Comparison of ENCODE assay signal across 16 cellular contexts in the genomic region with DNA sequence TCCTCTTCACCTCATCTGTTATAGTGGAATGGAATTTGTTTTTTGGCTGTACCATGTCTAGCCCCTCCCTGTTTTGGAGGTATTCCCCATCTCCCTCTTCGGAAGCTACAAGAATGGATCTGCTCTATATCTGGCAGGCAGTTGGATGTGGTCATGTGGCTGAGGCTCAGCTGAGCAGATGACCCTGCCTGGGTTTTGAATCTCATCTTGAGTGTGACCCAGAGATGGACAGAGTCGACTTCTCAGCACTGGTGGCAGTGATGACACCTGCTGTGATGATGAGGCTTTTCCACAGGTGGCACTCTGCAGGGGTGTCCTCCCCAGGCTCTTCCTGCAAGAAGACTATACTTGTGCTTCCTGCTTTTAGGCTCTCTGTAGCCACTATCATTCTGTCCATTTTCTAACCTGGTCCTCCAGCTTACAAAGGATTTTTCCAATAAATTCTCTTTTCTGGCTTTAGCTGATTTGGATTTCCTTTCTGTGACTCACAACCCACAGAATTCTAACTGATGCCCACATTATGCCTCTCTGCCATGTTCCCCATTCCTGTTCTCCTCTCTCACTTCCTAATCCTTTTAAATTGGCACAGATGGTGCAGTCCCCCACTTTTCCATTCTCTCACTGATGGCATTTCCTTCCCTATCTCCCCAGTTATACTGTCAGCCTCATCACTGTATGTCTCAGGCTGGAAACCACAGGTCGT. TPM values are rescaled to one million over a fixed set of nuclear protein-coding genes. Genes with fewer than 3 reads are reported as not detected.
DNase-seq lines count a peak whose midpoint lies in the region; ATAC-seq and TF ChIP-seq lines count a peak whose summit lies in the region.
"Had no signal": no experiment of that assay in that cellular context is flagged by ENCODE, and none has a peak within 500 bp of the region (broad histone marks: within the 10 kb centered on the region; RNA-seq: fewer than 3 reads in every experiment).

No MANE protein-coding gene starts in this region.

- H4K20me1 ChIP-seq in neural progenitor cell (ENCODE audit: low read depth): no peaks in the 10 kb centered on the region

- H3K4me1 ChIP-seq in neural progenitor cell: peaks cover 4% of the 10 kb centered on the region
- H3K4me1 ChIP-seq: vagina had no signal

- H3K36me3 ChIP-seq in neural progenitor cell: no peaks in the 10 kb centered on the region
- H3K36me3 ChIP-seq: cardiac muscle cell, vagina had no signal

- no peak for ATAC-seq in HG03439 (IDR thresholded peaks at IDR 0.05; ENCODE audit: unreplicated experiment)
- ATAC-seq: activated naive CD4-positive, alpha-beta T cell treated with anti-CD3 and anti-CD28 coated beads, Interleukin-2, amount 50 U/mL, for 72 hours had no signal

- no peak overlapping the region for H3K9ac ChIP-seq in neural progenitor cell

- no peak for TF ChIP-seq CTCF in neural progenitor cell (IDR thresholded peaks at IDR 0.05)

- H2AFZ ChIP-seq in neural progenitor cell (replicated peaks): no peak overlapping the region

- H3K27me3 ChIP-seq in neural progenitor cell: no peaks in the 10 kb centered on the region
- H3K27me3 ChIP-seq: cardiac muscle cell, vagina had no signal

- no peaks in the 10 kb centered on the region for H3K27me3 Mint-ChIP-seq in dendritic cell treated with granulocyte-macrophage colony-stimulating factor and Interleukin-4, amounts not matched to agents 40 ng/mL and 50 ng/mL, for 4 days
- H3K27me3 Mint-ChIP-seq in neural progenitor cell (ENCODE audit: insufficient read depth, low read depth): peaks cover 11% of the 10 kb centered on the region

- H3K9me3 ChIP-seq in neural progenitor cell (ENCODE audit: low read depth): no peaks in the 10 kb centered on the region
- H3K9me3 ChIP-seq: vagina had no signal

- H3K27ac ChIP-seq in neural progenitor cell: no peak overlapping the region
- H3K27ac ChIP-seq: cardiac muscle cell, vagina had no signal

- DNase-seq in EH (ENCODE audit: low read depth) (peak; percentile 77), MV-4-11 (lab: John Stamatoyannopoulos, UW) (peak; percentile 38), neural progenitor cell (ENCODE audit: low spot score) (no peak), nucleus accumbens (lab: John Stamatoyannopoulos, UW) (no peak)
- DNase-seq in activated CD4-positive, CD25-positive, alpha-beta regulatory T cell (lab: John Stamatoyannopoulos, UW): no peak
- DNase-seq: activated B cell treated with CpG ODN at 0.5 μM for 24 hours; CD4-positive, alpha-beta memory T cell; NCI-H1930; NCI-H524 treated with DMSO at 0.1 percent for 48 hours; occipital lobe; stimulated activated naive CD4-positive, alpha-beta T cell treated with Interleukin-2 at 50 U/mL for 16 hours had no signal

- no peaks in the 10 kb centered on the region for H3K79me2 ChIP-seq in neural progenitor cell (ENCODE audit: low read depth)

- no peak overlapping the region for H3K4me2 ChIP-seq in neural progenitor cell

- H3K9me3 Mint-ChIP-seq in dendritic cell treated with granulocyte-macrophage colony-stimulating factor and Interleukin-4, amounts not matched to agents 40 ng/mL and 50 ng/mL, for 4 days: peaks cover 17% of the 10 kb centered on the region
- H3K9me3 Mint-ChIP-seq in neural progenitor cell: peaks cover 8% of the 10 kb centered on the region
- H3K9me3 Mint-ChIP-seq: activated B cell treated with CpG ODN at 0.5 μM for 24 hours had no signal

- peak overlapping the region; percentile 53 for H3K27ac Mint-ChIP-seq in dendritic cell treated with granulocyte-macrophage colony-stimulating factor and Interleukin-4, amounts not matched to agents 40 ng/mL and 50 ng/mL, for 4 days
- peak overlapping the region; percentile 68 for H3K27ac Mint-ChIP-seq in neural progenitor cell
- H3K27ac Mint-ChIP-seq: activated B cell treated with CpG ODN at 0.5 μM for 24 hours; activated naive CD4-positive, alpha-beta T cell treated with anti-CD3 and anti-CD28 coated beads, Interleukin-2, amount 50 U/mL, for 72 hours; CD4-positive, alpha-beta memory T cell had no signal

- H3K4me3 ChIP-seq in neural progenitor cell: no peak overlapping the region
- H3K4me3 ChIP-seq: cardiac muscle cell, vagina had no signal

- intact Hi-C loops in dendritic cell treated with granulocyte-macrophage colony-stimulating factor and Interleukin-4, amounts not matched to agents 40 ng/mL and 50 ng/mL, for 4 days (cut with micrococcal nuclease): no loop called here

- no peaks in the 10 kb centered on the region for H3F3A ChIP-seq in neural progenitor cell (ENCODE audit: low read depth)

- no peaks in the 10 kb centered on the region for H3K36me3 Mint-ChIP-seq in dendritic cell treated with granulocyte-macrophage colony-stimulating factor and Interleukin-4, amounts not matched to agents 40 ng/mL and 50 ng/mL, for 4 days (ENCODE audit: low read depth)
- H3K36me3 Mint-ChIP-seq in neural progenitor cell: no peaks in the 10 kb centered on the region
- H3K36me3 Mint-ChIP-seq: CD4-positive, alpha-beta memory T cell had no signal

- H3K4me3 Mint-ChIP-seq in dendritic cell treated with granulocyte-macrophage colony-stimulating factor and Interleukin-4, amounts not matched to agents 40 ng/mL and 50 ng/mL, for 4 days: no peak overlapping the region
- H3K4me3 Mint-ChIP-seq in neural progenitor cell: no peak overlapping the region
- H3K4me3 Mint-ChIP-seq: activated B cell treated with CpG ODN at 0.5 μM for 24 hours; CD4-positive, alpha-beta memory T cell had no signal

- H3K4me1 Mint-ChIP-seq in dendritic cell treated with granulocyte-macrophage colony-stimulating factor and Interleukin-4, amounts not matched to agents 40 ng/mL and 50 ng/mL, for 4 days (ENCODE audit: low read depth): peaks cover 53% of the 10 kb centered on the region
- no peaks in the 10 kb centered on the region for H3K4me1 Mint-ChIP-seq in neural progenitor cell
- H3K4me1 Mint-ChIP-seq: CD4-positive, alpha-beta memory T cell had no signal

RNA-seq across cellular contexts. Expression of a gene that starts 7.5 kb away (rescaled TPM):
- total RNA-seq in neural progenitor cell (ENCODE audit: low replicate concordance): 1.7 and 5.1 TPM in 2 replicates
- total RNA-seq: activated naive CD4-positive, alpha-beta T cell treated with anti-CD3 and anti-CD28 coated beads, Interleukin-2, amount 50 U/mL, for 72 hours had no signal

Comparison
In these comparisons a context has a peak if more than half of its experiments do, and no peak if none do; other contexts are left out.
1. DNase-seq: peak in EH (single experiment) and MV-4-11 (single experiment); none in neural progenitor cell (single experiment), nucleus accumbens (0 of 56) and activated CD4-positive, CD25-positive, alpha-beta regulatory T cell (0 of 4).